8 cellular contexts compared by ENCODE assay signal in the genomic region with DNA sequence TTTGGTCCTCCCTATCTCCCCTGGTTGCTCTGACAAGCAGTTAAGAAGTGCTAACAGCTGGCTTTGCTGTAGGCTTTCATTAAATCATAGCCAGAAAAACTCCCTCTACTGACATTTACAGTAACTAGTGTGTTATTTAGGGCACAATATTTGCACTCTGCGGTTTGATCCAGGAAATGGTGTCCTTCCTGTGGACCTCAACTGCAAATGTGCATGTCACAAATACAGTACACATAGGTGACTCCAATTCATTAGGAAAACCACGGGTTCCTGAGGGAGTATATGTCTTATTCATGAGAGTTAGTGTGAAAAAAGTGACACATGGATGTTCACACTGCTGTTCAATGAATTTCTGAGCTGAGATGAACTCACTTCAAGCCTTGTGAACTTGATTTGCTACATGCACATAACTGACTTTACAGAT.
A peak's percentile ranks its signal among the peaks of the same experiment; 100 is the strongest.
DNase-seq lines count a peak whose midpoint lies in the region; ATAC-seq and TF ChIP-seq lines count a peak whose summit lies in the region.

No MANE protein-coding gene starts in this region.

- intact Hi-C loops in ascending aorta (cut with DNase I): no loop called here

- no peak overlapping the region; the same call in 1 of the 2 replicates for H3K4me3 ChIP-seq in GM12864 (ENCODE audit: low read depth, low read length)
- no peak overlapping the region for H3K4me3 ChIP-seq in NB4 (ENCODE audit: low read depth, low read length)
- H3K4me3 ChIP-seq in WERI-Rb-1 (ENCODE audit: low read depth, low read length): no peak overlapping the region
- H3K4me3 ChIP-seq in ascending aorta: no peak overlapping the region

- peak; percentile 94 for DNase-seq in A172 (ENCODE audit: low spot score)
- DNase-seq in GM12864 (ENCODE audit: low read depth): peak; percentile 65
- DNase-seq in NB4 (ENCODE audit: low read depth): peak; percentile 80
- DNase-seq in activated CD4-positive, alpha-beta memory T cell treated with anti-CD3 and anti-CD28 coated beads, Interleukin-2, amount 10 ng/mL, durations not matched to agents 7 days and 5 days: peak; percentile 28
- peak; percentile 81 for DNase-seq in kidney tubule cell (ENCODE audit: low spot score)
- DNase-seq in WERI-Rb-1: no peak
- no peak for DNase-seq in ascending aorta (ENCODE audit: low spot score in 2 of 2)

- H3K27me3 Mint-ChIP-seq in activated CD4-positive, alpha-beta memory T cell treated with anti-CD3 and anti-CD28 coated beads, Interleukin-2, amount 10 ng/mL, durations not matched to agents 7 days and 5 days: peaks cover 3% of the 10 kb centered on the region

- H3K27ac ChIP-seq in WERI-Rb-1 (no peak overlapping the region), ascending aorta (no peak overlapping the region)

- H3K36me3 ChIP-seq in WERI-Rb-1: no peaks in the 10 kb centered on the region
- H3K36me3 ChIP-seq in ascending aorta: no peaks in the 10 kb centered on the region

- no peaks in the 10 kb centered on the region for H3K36me3 Mint-ChIP-seq in activated CD4-positive, alpha-beta memory T cell treated with anti-CD3 and anti-CD28 coated beads, Interleukin-2, amount 10 ng/mL, durations not matched to agents 7 days and 5 days (ENCODE audit: low read depth)

- H3K4me3 Mint-ChIP-seq in activated CD4-positive, alpha-beta memory T cell treated with anti-CD3 and anti-CD28 coated beads, Interleukin-2, amount 10 ng/mL, durations not matched to agents 7 days and 5 days: no peak overlapping the region

- peaks cover 30% of the 10 kb centered on the region for H3K4me1 Mint-ChIP-seq in activated CD4-positive, alpha-beta memory T cell treated with anti-CD3 and anti-CD28 coated beads, Interleukin-2, amount 10 ng/mL, durations not matched to agents 7 days and 5 days

- H3K4me1 ChIP-seq in ascending aorta: no peaks in the 10 kb centered on the region

- CTCF ChIA-PET in activated CD4-positive, alpha-beta memory T cell treated with anti-CD3 and anti-CD28 coated beads, Interleukin-2, amount 10 ng/mL, durations not matched to agents 7 days and 5 days (lab: Charles Lee): interaction anchor here (1.0 kb wide), 1 partner anchor 15 kb away, joined by 4 read pairs; no protein-coding TSS in a partner anchor

- no peaks in the 10 kb centered on the region for H3K9me3 Mint-ChIP-seq in activated CD4-positive, alpha-beta memory T cell treated with anti-CD3 and anti-CD28 coated beads, Interleukin-2, amount 10 ng/mL, durations not matched to agents 7 days and 5 days

- no peaks in the 10 kb centered on the region for H3K9me3 ChIP-seq in WERI-Rb-1 (ENCODE audit: severe bottlenecking)
- no peaks in the 10 kb centered on the region for H3K9me3 ChIP-seq in ascending aorta

- POLR2A ChIA-PET in activated CD4-positive, alpha-beta memory T cell treated with anti-CD3 and anti-CD28 coated beads, Interleukin-2, amount 10 ng/mL, durations not matched to agents 7 days and 5 days (lab: Charles Lee): interaction anchor here (1.7 kb wide), 1 partner anchor 182 kb away, joined by 3 read pairs; no protein-coding TSS in a partner anchor

- no peak for TF ChIP-seq POLR2A in NB4 (IDR thresholded peaks at IDR 0.05; ENCODE audit: extremely low read depth, insufficient read length)

- H3K27me3 ChIP-seq in WERI-Rb-1 (ENCODE audit: insufficient read depth, low read depth, severe bottlenecking) (no peaks in the 10 kb centered on the region), ascending aorta (no peaks in the 10 kb centered on the region)

- peak; percentile 57 for ATAC-seq in HG02610 (IDR thresholded peaks at IDR 0.05; ENCODE audit: unreplicated experiment)

- TF ChIP-seq CTCF in GM12864 (IDR thresholded peaks at IDR 0.05; ENCODE audit: low read depth, low read length, missing control alignments) (peak; percentile 7), NB4 (IDR thresholded peaks at IDR 0.05; ENCODE audit: low read depth, low read length) (no peak), WERI-Rb-1 (IDR thresholded peaks at IDR 0.05; ENCODE audit: low read depth, low read length) (no peak), ascending aorta (IDR thresholded peaks at IDR 0.05) (no peak)

- no peak overlapping the region for H3K27ac Mint-ChIP-seq in activated CD4-positive, alpha-beta memory T cell treated with anti-CD3 and anti-CD28 coated beads, Interleukin-2, amount 10 ng/mL, durations not matched to agents 7 days and 5 days

Comparison
In these comparisons a context has a peak if more than half of its experiments do, and no peak if none do; other contexts are left out.
1. DNase-seq: peak in A172 (single experiment), GM12864 (single experiment), NB4 (single experiment), activated CD4-positive, alpha-beta memory T cell treated with anti-CD3 and anti-CD28 coated beads, Interleukin-2, amount 10 ng/mL, durations not matched to agents 7 days and 5 days (single experiment) and kidney tubule cell (single experiment); none in WERI-Rb-1 (single experiment) and ascending aorta (0 of 2).